Comparison of ENCODE assay signal across 10 cellular contexts in the genomic region with DNA sequence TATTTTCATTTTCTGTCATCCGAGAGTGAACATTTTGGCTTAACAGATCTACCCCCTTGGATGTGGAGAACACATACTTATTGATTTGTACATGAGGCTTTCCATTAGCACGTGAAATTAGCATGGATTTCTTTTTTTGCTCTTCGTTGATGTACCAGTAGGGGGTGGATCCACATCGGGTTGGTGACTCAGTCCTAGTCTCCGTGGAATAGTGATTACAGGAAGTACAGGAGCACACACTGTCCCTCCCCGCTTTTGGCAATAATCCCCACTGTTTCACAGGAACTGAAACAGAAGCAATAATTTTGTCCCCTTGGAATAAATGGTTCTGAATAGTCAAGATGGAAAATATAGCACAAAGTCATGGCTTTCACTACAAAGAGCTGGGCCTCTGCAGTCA.
A peak's percentile ranks its signal among the peaks of the same experiment; 100 is the strongest.
DNase-seq lines count a peak whose midpoint lies in the region; ATAC-seq and TF ChIP-seq lines count a peak whose summit lies in the region.
"Had no signal": no experiment of that assay in that cellular context is flagged by ENCODE, and none has a peak within 500 bp of the region (broad histone marks: within the 10 kb centered on the region; RNA-seq: fewer than 3 reads in every experiment).

No MANE protein-coding gene starts in this region.

- POLR2A ChIA-PET in naive thymus-derived CD8-positive, alpha-beta T cell (lab: Charles Lee), result no interaction called here

- peaks cover 0 to 8% (median 3%) of the 10 kb centered on the region in 4 donors for H3K4me1 ChIP-seq in sigmoid colon

- no peaks in the 10 kb centered on the region for H3K36me3 Mint-ChIP-seq in naive thymus-derived CD8-positive, alpha-beta T cell

- H3K4me3 ChIP-seq in fibroblast of the aortic adventitia (ENCODE audit: low read depth, low read length) (no peak overlapping the region), sigmoid colon (no peak overlapping the region)

- no peak overlapping the region for H3K27ac Mint-ChIP-seq in naive thymus-derived CD8-positive, alpha-beta T cell

- H3K36me3 ChIP-seq in sigmoid colon, result no peaks in the 10 kb centered on the region

- DNase-seq in H4 (ENCODE audit: low spot score) (peak; percentile 56), NOMO-1 treated with dmso at 0.1 percent for 144 hours (lab: John Stamatoyannopoulos, UW; ENCODE audit: unreplicated experiment) (peak; percentile 35), fibroblast of the aortic adventitia (ENCODE audit: low read depth) (peak; percentile 3), sigmoid colon (peak; percentile 85), NCI-H1105 treated with DMSO at 0.1 percent for 48 hours (lab: John Stamatoyannopoulos, UW) (no peak), HuH-7 (ENCODE audit: low spot score) (no peak)
- DNase-seq in naive thymus-derived CD8-positive, alpha-beta T cell, result no peak
- DNase-seq: GDM1 had no signal

- TF ChIP-seq EP300 in sigmoid colon (IDR thresholded peaks at IDR 0.05), result peak in 1 of 4 donors; percentile 35

- intact Hi-C loops in sigmoid colon (cut with DNase I), result no loop called here

- H3K9me3 ChIP-seq in sigmoid colon, result no peaks in the 10 kb centered on the region

- 18 to 36% methylated on average over 6 of the region's 6 CpGs for WGBS in sigmoid colon, 2 donors

- H3K9me3 Mint-ChIP-seq in naive thymus-derived CD8-positive, alpha-beta T cell, result peaks cover 0 to 5% (median 0%) of the 10 kb centered on the region in 9 donors
- H3K9me3 Mint-ChIP-seq: central memory CD8-positive, alpha-beta T cell had no signal

- no peaks in the 10 kb centered on the region for H3K4me1 Mint-ChIP-seq in naive thymus-derived CD8-positive, alpha-beta T cell
- H3K4me1 Mint-ChIP-seq: central memory CD8-positive, alpha-beta T cell had no signal

- no peaks in the 10 kb centered on the region for H3K27me3 ChIP-seq in sigmoid colon

- H3K27ac ChIP-seq in sigmoid colon, result peak overlapping the region in 3 of 4 donors; percentile 8 to 30 (median 20)

- TF ChIP-seq CTCF in fibroblast of the aortic adventitia (IDR thresholded peaks at IDR 0.05; ENCODE audit: insufficient read depth, low read length), result no peak
- TF ChIP-seq CTCF in sigmoid colon (IDR thresholded peaks at IDR 0.05), result peak in 1 of 4 experiments; percentile 9

- no peak for TF ChIP-seq POLR2A in sigmoid colon (IDR thresholded peaks at IDR 0.05)

- H3K27me3 Mint-ChIP-seq in naive thymus-derived CD8-positive, alpha-beta T cell, result peaks cover 9 to 19% (median 10%) of the 10 kb centered on the region in 5 donors

- no peak for ATAC-seq in HG02840 (IDR thresholded peaks at IDR 0.05; ENCODE audit: low FRiP score, unreplicated experiment)
- ATAC-seq in naive thymus-derived CD8-positive, alpha-beta T cell, result no peak

- H3K4me3 Mint-ChIP-seq in naive thymus-derived CD8-positive, alpha-beta T cell, result no peak overlapping the region
- H3K4me3 Mint-ChIP-seq: central memory CD8-positive, alpha-beta T cell had no signal

Comparison
In these comparisons a context has a peak if more than half of its experiments do, and no peak if none do; other contexts are left out.
1. DNase-seq: peak in H4 (single experiment), NOMO-1 treated with dmso at 0.1 percent for 144 hours (single experiment), fibroblast of the aortic adventitia (single experiment) and sigmoid colon (single experiment); none in NCI-H1105 treated with DMSO at 0.1 percent for 48 hours (single experiment), naive thymus-derived CD8-positive, alpha-beta T cell (0 of 10) and HuH-7 (single experiment).